ENCODE assay signal across 20 cellular contexts in the genomic region with DNA sequence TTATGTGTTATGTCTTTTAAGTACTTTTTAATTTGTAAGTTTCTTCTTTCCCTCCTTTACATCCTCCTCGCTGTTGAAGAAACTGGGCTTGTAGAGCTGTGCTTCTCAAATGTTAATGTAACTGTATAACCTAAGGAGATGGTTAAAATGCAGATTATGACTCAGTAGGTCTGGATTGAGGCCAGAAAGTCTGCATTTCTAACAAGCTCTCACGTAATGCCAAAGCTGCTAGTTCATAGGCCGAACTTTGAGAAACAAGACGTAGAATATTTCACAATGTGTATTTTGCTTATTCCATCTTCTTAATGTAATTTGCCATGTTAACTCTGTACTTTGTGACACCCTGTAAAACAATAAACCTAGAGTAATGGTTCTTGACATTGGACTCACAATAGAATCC.
A peak's percentile ranks its signal among the peaks of the same experiment; 100 is the strongest.
DNase-seq lines count a peak whose midpoint lies in the region; ATAC-seq, FAIRE-seq and TF ChIP-seq lines count a peak whose summit lies in the region.
"Had no signal": no experiment of that assay in that cellular context is flagged by ENCODE, and none has a peak within 500 bp of the region (broad histone marks: within the 10 kb centered on the region; RNA-seq: fewer than 3 reads in every experiment).

No MANE protein-coding gene starts in this region.

- no peaks in the 10 kb centered on the region for H3K27me3 Mint-ChIP-seq in naive thymus-derived CD4-positive, alpha-beta T cell
- H3K27me3 Mint-ChIP-seq: activated B cell treated with CpG ODN at 0.5 μM for 24 hours; activated naive CD8-positive, alpha-beta T cell; memory B cell; stimulated activated naive CD8-positive, alpha-beta T cell treated with anti-CD3 and anti-CD28 coated beads, Interleukin-15, Interleukin-2, amounts not matched to agents 100 ng/mL and 50 ng/mL, for 24 hours had no signal

- BruUV-seq in endothelial cell of umbilical vein (replicated peaks; lab: Mats Ljungman, UMichigan): no TSS peak

- H3K4me3 ChIP-seq in endothelial cell of umbilical vein (replicated peaks in 1 of 3; ENCODE audit: insufficient read depth in 1 of 3, low read depth in 1 of 3, low read length in 3 of 3) (no peak overlapping the region), osteoblast (ENCODE audit: insufficient read depth, low read length) (no peak overlapping the region), stomach (no peak overlapping the region)
- no peak overlapping the region for H3K4me3 ChIP-seq in naive thymus-derived CD4-positive, alpha-beta T cell (ENCODE audit: low read length)
- H3K4me3 ChIP-seq: BLaER1 treated with 17β-estradiol and CSF1 and Interleukin-3, amounts not matched to agents 10 nM and 100 nM; esophagus squamous epithelium; MG63 had no signal

- H3K27me3 ChIP-seq in endothelial cell of umbilical vein (ENCODE audit: control insufficient read depth in 2 of 2, insufficient read depth in 2 of 2, low read length in 2 of 2) (no peaks in the 10 kb centered on the region), osteoblast (ENCODE audit: insufficient read depth, low read length) (no peaks in the 10 kb centered on the region), stomach (no peaks in the 10 kb centered on the region)
- H3K27me3 ChIP-seq in naive thymus-derived CD4-positive, alpha-beta T cell (ENCODE audit: control insufficient read depth in 2 of 2, insufficient read depth in 2 of 2, low read length in 2 of 2): no peaks in the 10 kb centered on the region
- H3K27me3 ChIP-seq: BLaER1 treated with 17β-estradiol and CSF1 and Interleukin-3, amounts not matched to agents 10 nM and 100 nM; esophagus squamous epithelium; MG63 had no signal

- H3K4me1 ChIP-seq in endothelial cell of umbilical vein (ENCODE audit: control insufficient read depth, extremely low read depth, insufficient read depth, low read length): no peaks in the 10 kb centered on the region
- H3K4me1 ChIP-seq in osteoblast (ENCODE audit: insufficient read depth, low read length): peaks cover 18% of the 10 kb centered on the region
- no peaks in the 10 kb centered on the region for H3K4me1 ChIP-seq in stomach
- no peaks in the 10 kb centered on the region for H3K4me1 ChIP-seq in naive thymus-derived CD4-positive, alpha-beta T cell (ENCODE audit: control insufficient read depth in 2 of 2, insufficient read depth in 2 of 2, low read length in 2 of 2)
- H3K4me1 ChIP-seq: BLaER1 treated with 17β-estradiol and CSF1 and Interleukin-3, amounts not matched to agents 10 nM and 100 nM; esophagus squamous epithelium had no signal

- H4K20me1 ChIP-seq in endothelial cell of umbilical vein (replicated peaks; ENCODE audit: control insufficient read depth, extremely low read depth, insufficient read depth, low read length) (no peaks in the 10 kb centered on the region), osteoblast (ENCODE audit: insufficient read depth, low read length) (no peaks in the 10 kb centered on the region)
- H4K20me1 ChIP-seq: BLaER1 treated with 17β-estradiol and CSF1 and Interleukin-3, amounts not matched to agents 10 nM and 100 nM had no signal

- no peaks in the 10 kb centered on the region for H3K9me1 ChIP-seq in endothelial cell of umbilical vein (replicated peaks; ENCODE audit: control insufficient read depth, extremely low read depth, insufficient read depth, low read length)

- H3K36me3 ChIP-seq in endothelial cell of umbilical vein (ENCODE audit: control insufficient read depth in 2 of 2, extremely low read depth in 1 of 2, insufficient read depth in 2 of 2, low read length in 2 of 2) (no peaks in the 10 kb centered on the region), osteoblast (ENCODE audit: insufficient read depth, low read length) (no peaks in the 10 kb centered on the region), stomach (no peaks in the 10 kb centered on the region)
- no peaks in the 10 kb centered on the region for H3K36me3 ChIP-seq in naive thymus-derived CD4-positive, alpha-beta T cell (ENCODE audit: control insufficient read depth in 2 of 3, insufficient read depth in 3 of 3, low read length in 3 of 3)
- H3K36me3 ChIP-seq: BLaER1 treated with 17β-estradiol and CSF1 and Interleukin-3, amounts not matched to agents 10 nM and 100 nM; esophagus squamous epithelium; MG63 had no signal

- no peak overlapping the region for H3K27ac Mint-ChIP-seq in naive thymus-derived CD4-positive, alpha-beta T cell
- H3K27ac Mint-ChIP-seq: activated B cell treated with CpG ODN at 0.5 μM for 24 hours; activated naive CD8-positive, alpha-beta T cell; memory B cell; stimulated activated naive CD8-positive, alpha-beta T cell treated with anti-CD3 and anti-CD28 coated beads, Interleukin-15, Interleukin-2, amounts not matched to agents 100 ng/mL and 50 ng/mL, for 24 hours had no signal

- TF ChIP-seq POLR2A in endothelial cell of umbilical vein (IDR thresholded peaks at IDR 0.05; ENCODE audit: low read depth, low read length): no peak
- TF ChIP-seq POLR2A in stomach (IDR thresholded peaks at IDR 0.05): no peak

- H3K9ac ChIP-seq in endothelial cell of umbilical vein (replicated peaks; ENCODE audit: extremely low read depth, insufficient read depth, low read length): no peak overlapping the region
- H3K9ac ChIP-seq: BLaER1 treated with 17β-estradiol and CSF1 and Interleukin-3, amounts not matched to agents 10 nM and 100 nM had no signal

- no peaks in the 10 kb centered on the region for H3K36me3 Mint-ChIP-seq in naive thymus-derived CD4-positive, alpha-beta T cell
- H3K36me3 Mint-ChIP-seq: activated naive CD8-positive, alpha-beta T cell; memory B cell had no signal

- no peaks in the 10 kb centered on the region for H3K79me2 ChIP-seq in endothelial cell of umbilical vein (ENCODE audit: control insufficient read depth, insufficient read depth, low read length)
- no peaks in the 10 kb centered on the region for H3K79me2 ChIP-seq in osteoblast (ENCODE audit: insufficient read depth, low read length)

- no peak for ATAC-seq in GM21367 (IDR thresholded peaks at IDR 0.05; ENCODE audit: unreplicated experiment)
- no peak for ATAC-seq in naive thymus-derived CD4-positive, alpha-beta T cell

- H3K27ac ChIP-seq in endothelial cell of umbilical vein (ENCODE audit: insufficient read depth, low read depth, low read length): no peak overlapping the region
- H3K27ac ChIP-seq in osteoblast (ENCODE audit: low read depth, low read length): no peak overlapping the region
- no peak overlapping the region for H3K27ac ChIP-seq in stomach
- no peak overlapping the region for H3K27ac ChIP-seq in naive thymus-derived CD4-positive, alpha-beta T cell (ENCODE audit: low read depth, low read length)
- H3K27ac ChIP-seq: BLaER1 treated with 17β-estradiol and CSF1 and Interleukin-3, amounts not matched to agents 10 nM and 100 nM; esophagus squamous epithelium had no signal

- WGBS in stomach, 5 donors: 79 to 89% (median 84%) methylated on average over 4 of the region's 4 CpGs

- FAIRE-seq in RCC 7860 (lab: Jason Lieb, UNC) (peak; percentile 78), endothelial cell of umbilical vein (lab: Jason Lieb, UNC) (no peak)

- no peak overlapping the region for H3K4me3 Mint-ChIP-seq in naive thymus-derived CD4-positive, alpha-beta T cell
- H3K4me3 Mint-ChIP-seq: activated B cell treated with CpG ODN at 0.5 μM for 24 hours; activated naive CD8-positive, alpha-beta T cell; memory B cell; stimulated activated naive CD8-positive, alpha-beta T cell treated with anti-CD3 and anti-CD28 coated beads, Interleukin-15, Interleukin-2, amounts not matched to agents 100 ng/mL and 50 ng/mL, for 24 hours had no signal

- intact Hi-C loops in endothelial cell of umbilical vein (cut with micrococcal nuclease): no loop called here
- intact Hi-C loops in stomach (cut with DNase I; ENCODE audit: low total_unique reads): no loop called here
- intact Hi-C loops in naive thymus-derived CD4-positive, alpha-beta T cell (cut with micrococcal nuclease): no loop called here

- TF ChIP-seq CTCF in endothelial cell of umbilical vein (IDR thresholded peaks at IDR 0.05; ENCODE audit: extremely low read depth in 1 of 2, insufficient read depth in 1 of 2, low read depth in 1 of 2, low read length in 2 of 2) (no peak), osteoblast (IDR thresholded peaks at IDR 0.05; ENCODE audit: extremely low read depth, low read depth, low read length) (no peak), stomach (IDR thresholded peaks at IDR 0.05) (no peak)

- dilution Hi-C loops in endothelial cell of umbilical vein (cut with MboI; ENCODE audit: extremely low pct_ligation_motif_present, low sequenced_read_pairs): no loop called here

- no peaks in the 10 kb centered on the region for H3K9me3 ChIP-seq in endothelial cell of umbilical vein (replicated peaks; ENCODE audit: control insufficient read depth, insufficient read depth, low read length)
- no peaks in the 10 kb centered on the region for H3K9me3 ChIP-seq in osteoblast (ENCODE audit: low read depth, low read length)
- no peaks in the 10 kb centered on the region for H3K9me3 ChIP-seq in stomach
- no peaks in the 10 kb centered on the region for H3K9me3 ChIP-seq in naive thymus-derived CD4-positive, alpha-beta T cell (ENCODE audit: control insufficient read depth in 2 of 3, low read length in 3 of 3)
- H3K9me3 ChIP-seq: BLaER1 treated with 17β-estradiol and CSF1 and Interleukin-3, amounts not matched to agents 10 nM and 100 nM; esophagus squamous epithelium; MG63 had no signal

- H3K9me3 Mint-ChIP-seq in naive thymus-derived CD4-positive, alpha-beta T cell: peaks cover 0 to 9% (median 0%) of the 10 kb centered on the region in 11 donors
- H3K9me3 Mint-ChIP-seq: activated B cell treated with CpG ODN at 0.5 μM for 24 hours, memory B cell had no signal

- CTCF ChIA-PET in endothelial cell of umbilical vein (lab: Charles Lee): no interaction called here
- CTCF ChIA-PET in naive thymus-derived CD4-positive, alpha-beta T cell (lab: Charles Lee): no interaction called here

- DNase-seq in EH (ENCODE audit: low read depth): peak; percentile 74
- DNase-seq in RCC 7860 (ENCODE audit: low spot score): peak; percentile 36
- DNase-seq in endothelial cell of umbilical vein (ENCODE audit: low read depth, low spot score): peak; percentile 24
- DNase-seq in osteoblast (ENCODE audit: insufficient read length, low spot score, missing footprints): no peak
- DNase-seq in stomach: no peak
- no peak for DNase-seq in activated CD4-positive, alpha-beta T cell treated with anti-CD3 and anti-CD28 coated beads for 48 hours
- no peak for DNase-seq in naive thymus-derived CD4-positive, alpha-beta T cell
- DNase-seq: activated B cell treated with CpG ODN at 0.5 μM for 24 hours, DND-41, esophagus squamous epithelium, MG63, NCI-H2029 treated with DMSO at 0.1 percent for 48 hours, NCI-H526 treated with DMSO at 0.1 percent for 48 hours, RPMI8226, T-helper 1 cell had no signal

- H3K4me1 Mint-ChIP-seq in naive thymus-derived CD4-positive, alpha-beta T cell: no peaks in the 10 kb centered on the region
- H3K4me1 Mint-ChIP-seq: activated B cell treated with CpG ODN at 0.5 μM for 24 hours, memory B cell had no signal

- TF ChIP-seq EP300 in stomach (IDR thresholded peaks at IDR 0.05): no peak

- no peak overlapping the region for H3K4me2 ChIP-seq in endothelial cell of umbilical vein (ENCODE audit: insufficient read depth, low read length)
- peak overlapping the region; percentile 24 for H3K4me2 ChIP-seq in osteoblast (ENCODE audit: insufficient read depth, low read length)
- H3K4me2 ChIP-seq: BLaER1 treated with 17β-estradiol and CSF1 and Interleukin-3, amounts not matched to agents 10 nM and 100 nM had no signal

- POLR2A ChIA-PET in endothelial cell of umbilical vein (lab: Charles Lee): no interaction called here
- POLR2A ChIA-PET in naive thymus-derived CD4-positive, alpha-beta T cell (lab: Charles Lee): no interaction called here

- no peak overlapping the region for H2AFZ ChIP-seq in endothelial cell of umbilical vein (ENCODE audit: low read depth, low read length)
- peak overlapping the region; percentile 67 for H2AFZ ChIP-seq in osteoblast (ENCODE audit: low read length)

Comparison
In these comparisons a context has a peak if more than half of its experiments do, and no peak if none do; other contexts are left out.
1. DNase-seq: peak in EH (single experiment), RCC 7860 (single experiment) and endothelial cell of umbilical vein (single experiment); none in osteoblast (single experiment), stomach (single experiment), activated CD4-positive, alpha-beta T cell treated with anti-CD3 and anti-CD28 coated beads for 48 hours (single experiment) and naive thymus-derived CD4-positive, alpha-beta T cell (0 of 9).